In the genomic region with DNA sequence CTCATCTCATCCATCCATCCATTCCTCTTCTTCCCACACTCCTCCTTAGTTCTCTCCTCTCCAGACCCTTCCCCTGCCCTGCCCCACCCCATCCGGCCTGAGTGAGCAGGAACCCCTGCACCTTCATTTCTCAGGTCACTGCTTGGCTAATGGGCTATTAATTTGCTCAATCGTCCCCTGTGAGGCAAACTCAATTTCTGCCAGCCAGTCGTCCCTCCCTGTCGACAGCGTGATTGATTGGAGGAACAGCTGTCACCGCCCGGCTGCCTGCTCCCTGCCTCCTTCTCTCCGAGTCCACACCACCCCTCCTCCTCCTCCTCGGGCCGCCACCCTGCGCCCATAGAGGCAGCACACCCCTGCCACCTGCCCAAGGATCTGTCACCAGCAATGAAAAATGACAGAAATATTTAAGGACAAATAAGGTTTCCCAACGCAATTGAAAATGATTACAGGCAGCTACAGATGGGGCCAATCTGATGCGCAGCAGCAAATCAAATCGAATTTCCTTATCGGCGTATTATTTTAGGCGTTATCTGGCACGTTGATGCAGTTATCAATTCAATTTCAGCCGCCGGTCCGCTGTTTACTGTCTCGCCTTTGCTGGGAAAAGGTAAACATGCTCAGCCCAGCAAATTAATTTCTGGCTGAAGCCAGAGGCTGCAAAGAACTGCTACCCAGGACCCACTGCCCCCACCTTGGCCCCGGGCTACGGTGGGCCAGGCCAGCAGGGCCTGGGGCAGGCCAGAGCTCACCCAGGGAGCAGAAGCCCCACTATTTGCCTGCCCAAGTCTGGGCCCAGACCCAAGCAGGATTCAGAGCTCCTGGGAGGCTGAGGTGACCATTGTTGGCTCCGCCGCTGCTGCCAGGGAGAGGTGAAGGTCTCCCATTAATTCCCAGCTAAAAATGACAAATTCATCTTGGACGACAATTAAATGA, we compare ENCODE assay signal across 1 cellular context.
TF ChIP-seq lines count a peak whose summit lies in the region.

No MANE protein-coding gene starts in this region.

TF ChIP-seq in HEK293, 187 proteins besides CTCF, POLR2A, EP300 and RAD21 (continued from another document):
- no peak for TF ChIP-seq RBAK (tag by site-specific recombination; IDR thresholded peaks at IDR 0.05)
- TF ChIP-seq, protein P1, sequence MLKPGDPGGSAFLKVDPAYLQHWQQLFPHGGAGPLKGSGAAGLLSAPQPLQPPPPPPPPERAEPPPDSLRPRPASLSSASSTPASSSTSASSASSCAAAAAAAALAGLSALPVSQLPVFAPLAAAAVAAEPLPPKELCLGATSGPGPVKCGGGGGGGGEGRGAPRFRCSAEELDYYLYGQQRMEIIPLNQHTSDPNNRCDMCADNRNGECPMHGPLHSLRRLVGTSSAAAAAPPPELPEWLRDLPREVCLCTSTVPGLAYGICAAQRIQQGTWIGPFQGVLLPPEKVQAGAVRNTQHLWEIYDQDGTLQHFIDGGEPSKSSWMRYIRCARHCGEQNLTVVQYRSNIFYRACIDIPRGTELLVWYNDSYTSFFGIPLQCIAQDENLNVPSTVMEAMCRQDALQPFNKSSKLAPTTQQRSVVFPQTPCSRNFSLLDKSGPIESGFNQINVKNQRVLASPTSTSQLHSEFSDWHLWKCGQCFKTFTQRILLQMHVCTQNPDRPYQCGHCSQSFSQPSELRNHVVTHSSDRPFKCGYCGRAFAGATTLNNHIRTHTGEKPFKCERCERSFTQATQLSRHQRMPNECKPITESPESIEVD (tag by site-specific recombination; IDR thresholded peaks at IDR 0.05) = no peak
- no peak for TF ChIP-seq ZNF596 (tag by site-specific recombination; IDR thresholded peaks at IDR 0.05)
- TF ChIP-seq ZNF426 (tag by site-specific recombination; IDR thresholded peaks at IDR 0.05) = no peak
- no peak for TF ChIP-seq ZNF837 (tag by site-specific recombination; IDR thresholded peaks at IDR 0.05)
- peak; percentile 57; the same call in 1 of the 2 replicates for TF ChIP-seq ZBTB17 (tag by site-specific recombination; IDR thresholded peaks at IDR 0.05)
- TF ChIP-seq ZNF350 (tag by site-specific recombination; IDR thresholded peaks at IDR 0.05) = no peak
- no peak for TF ChIP-seq ZNF324 (tag by site-specific recombination; IDR thresholded peaks at IDR 0.05)
- TF ChIP-seq ZNF529 (tag by site-specific recombination; IDR thresholded peaks at IDR 0.05; ENCODE audit: insufficient replicate concordance) = no peak
- TF ChIP-seq ZNF19 (tag by site-specific recombination; IDR thresholded peaks at IDR 0.05; ENCODE audit: low read depth) = no peak
- TF ChIP-seq ZNF248 (tag by site-specific recombination; IDR thresholded peaks at IDR 0.05) = no peak
- 0 out of 2 replicates have a peak, but pooled peaks have one; percentile 25 for TF ChIP-seq FEZF1 (tag by site-specific recombination; IDR thresholded peaks at IDR 0.05)
- no peak for TF ChIP-seq ZNF302 (tag by site-specific recombination; IDR thresholded peaks at IDR 0.05; ENCODE audit: low read depth)
- TF ChIP-seq KLF1 (tag by site-specific recombination; IDR thresholded peaks at IDR 0.05) = peak; percentile 70
- TF ChIP-seq ZNF114 (tag by site-specific recombination; IDR thresholded peaks at IDR 0.05) = no peak
- TF ChIP-seq ZNF155 (tag by site-specific recombination; IDR thresholded peaks at IDR 0.05) = no peak
- no peak for TF ChIP-seq ZNF37A (tag by site-specific recombination; IDR thresholded peaks at IDR 0.05)
- TF ChIP-seq, protein P2, sequence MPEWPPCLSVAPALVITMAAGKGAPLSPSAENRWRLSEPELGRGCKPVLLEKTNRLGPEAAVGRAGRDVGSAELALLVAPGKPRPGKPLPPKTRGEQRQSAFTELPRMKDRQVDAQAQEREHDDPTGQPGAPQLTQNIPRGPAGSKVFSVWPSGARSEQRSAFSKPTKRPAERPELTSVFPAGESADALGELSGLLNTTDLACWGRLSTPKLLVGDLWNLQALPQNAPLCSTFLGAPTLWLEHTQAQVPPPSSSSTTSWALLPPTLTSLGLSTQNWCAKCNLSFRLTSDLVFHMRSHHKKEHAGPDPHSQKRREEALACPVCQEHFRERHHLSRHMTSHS (tag by site-specific recombination; IDR thresholded peaks at IDR 0.05) = no peak
- TF ChIP-seq ZNF221 (tag by site-specific recombination; IDR thresholded peaks at IDR 0.05; ENCODE audit: borderline replicate concordance) = no peak
- TF ChIP-seq GLIS1 (tag by site-specific recombination; IDR thresholded peaks at IDR 0.05) = peak; percentile 52
- TF ChIP-seq ZNF677 (tag by site-specific recombination; IDR thresholded peaks at IDR 0.05) = no peak
- no peak for TF ChIP-seq ZNF747 (tag by site-specific recombination; IDR thresholded peaks at IDR 0.05)
- no peak for TF ChIP-seq ZEB2 (tag by site-specific recombination; IDR thresholded peaks at IDR 0.05)
- TF ChIP-seq, protein P3, sequence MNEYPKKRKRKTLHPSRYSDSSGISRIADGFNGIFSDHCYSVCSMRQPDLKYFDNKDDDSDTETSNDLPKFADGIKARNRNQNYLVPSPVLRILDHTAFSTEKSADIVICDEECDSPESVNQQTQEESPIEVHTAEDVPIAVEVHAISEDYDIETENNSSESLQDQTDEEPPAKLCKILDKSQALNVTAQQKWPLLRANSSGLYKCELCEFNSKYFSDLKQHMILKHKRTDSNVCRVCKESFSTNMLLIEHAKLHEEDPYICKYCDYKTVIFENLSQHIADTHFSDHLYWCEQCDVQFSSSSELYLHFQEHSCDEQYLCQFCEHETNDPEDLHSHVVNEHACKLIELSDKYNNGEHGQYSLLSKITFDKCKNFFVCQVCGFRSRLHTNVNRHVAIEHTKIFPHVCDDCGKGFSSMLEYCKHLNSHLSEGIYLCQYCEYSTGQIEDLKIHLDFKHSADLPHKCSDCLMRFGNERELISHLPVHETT (tag by site-specific recombination; IDR thresholded peaks at IDR 0.05) = no peak
- no peak for TF ChIP-seq SCRT2 (tag by site-specific recombination; IDR thresholded peaks at IDR 0.05)
- TF ChIP-seq ZFHX2 (tag by site-specific recombination; conservative IDR thresholded peaks at IDR 0.05) = peak; percentile 4; the same call in 1 of the 2 replicates
- no peak for TF ChIP-seq SETDB1 (IDR thresholded peaks at IDR 0.05; ENCODE audit: insufficient read length, low read length)
- TF ChIP-seq ZNF23 (tag by site-specific recombination; IDR thresholded peaks at IDR 0.05; ENCODE audit: borderline replicate concordance) = no peak
- no peak for TF ChIP-seq ZXDB (tag by site-specific recombination; IDR thresholded peaks at IDR 0.05)
- no peak for TF ChIP-seq BCL11B (tag by site-specific recombination; IDR thresholded peaks at IDR 0.05; ENCODE audit: low read depth)
- TF ChIP-seq, protein P4, sequence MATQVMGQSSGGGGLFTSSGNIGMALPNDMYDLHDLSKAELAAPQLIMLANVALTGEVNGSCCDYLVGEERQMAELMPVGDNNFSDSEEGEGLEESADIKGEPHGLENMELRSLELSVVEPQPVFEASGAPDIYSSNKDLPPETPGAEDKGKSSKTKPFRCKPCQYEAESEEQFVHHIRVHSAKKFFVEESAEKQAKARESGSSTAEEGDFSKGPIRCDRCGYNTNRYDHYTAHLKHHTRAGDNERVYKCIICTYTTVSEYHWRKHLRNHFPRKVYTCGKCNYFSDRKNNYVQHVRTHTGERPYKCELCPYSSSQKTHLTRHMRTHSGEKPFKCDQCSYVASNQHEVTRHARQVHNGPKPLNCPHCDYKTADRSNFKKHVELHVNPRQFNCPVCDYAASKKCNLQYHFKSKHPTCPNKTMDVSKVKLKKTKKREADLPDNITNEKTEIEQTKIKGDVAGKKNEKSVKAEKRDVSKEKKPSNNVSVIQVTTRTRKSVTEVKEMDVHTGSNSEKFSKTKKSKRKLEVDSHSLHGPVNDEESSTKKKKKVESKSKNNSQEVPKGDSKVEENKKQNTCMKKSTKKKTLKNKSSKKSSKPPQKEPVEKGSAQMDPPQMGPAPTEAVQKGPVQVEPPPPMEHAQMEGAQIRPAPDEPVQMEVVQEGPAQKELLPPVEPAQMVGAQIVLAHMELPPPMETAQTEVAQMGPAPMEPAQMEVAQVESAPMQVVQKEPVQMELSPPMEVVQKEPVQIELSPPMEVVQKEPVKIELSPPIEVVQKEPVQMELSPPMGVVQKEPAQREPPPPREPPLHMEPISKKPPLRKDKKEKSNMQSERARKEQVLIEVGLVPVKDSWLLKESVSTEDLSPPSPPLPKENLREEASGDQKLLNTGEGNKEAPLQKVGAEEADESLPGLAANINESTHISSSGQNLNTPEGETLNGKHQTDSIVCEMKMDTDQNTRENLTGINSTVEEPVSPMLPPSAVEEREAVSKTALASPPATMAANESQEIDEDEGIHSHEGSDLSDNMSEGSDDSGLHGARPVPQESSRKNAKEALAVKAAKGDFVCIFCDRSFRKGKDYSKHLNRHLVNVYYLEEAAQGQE (tag by site-specific recombination; IDR thresholded peaks at IDR 0.05) = no peak
- TF ChIP-seq ZNF341 (tag by site-specific recombination; IDR thresholded peaks at IDR 0.05; ENCODE audit: low read depth) = peak; percentile 84
- TF ChIP-seq ZNF311 (tag by site-specific recombination; IDR thresholded peaks at IDR 0.05; ENCODE audit: borderline replicate concordance) = no peak
- TF ChIP-seq KLF10 (tag by site-specific recombination; IDR thresholded peaks at IDR 0.05) = no peak
- no peak for TF ChIP-seq ZNF404 (tag by site-specific recombination; IDR thresholded peaks at IDR 0.05)
